ENCODE assay signal across 14 cellular contexts in the genomic region with DNA sequence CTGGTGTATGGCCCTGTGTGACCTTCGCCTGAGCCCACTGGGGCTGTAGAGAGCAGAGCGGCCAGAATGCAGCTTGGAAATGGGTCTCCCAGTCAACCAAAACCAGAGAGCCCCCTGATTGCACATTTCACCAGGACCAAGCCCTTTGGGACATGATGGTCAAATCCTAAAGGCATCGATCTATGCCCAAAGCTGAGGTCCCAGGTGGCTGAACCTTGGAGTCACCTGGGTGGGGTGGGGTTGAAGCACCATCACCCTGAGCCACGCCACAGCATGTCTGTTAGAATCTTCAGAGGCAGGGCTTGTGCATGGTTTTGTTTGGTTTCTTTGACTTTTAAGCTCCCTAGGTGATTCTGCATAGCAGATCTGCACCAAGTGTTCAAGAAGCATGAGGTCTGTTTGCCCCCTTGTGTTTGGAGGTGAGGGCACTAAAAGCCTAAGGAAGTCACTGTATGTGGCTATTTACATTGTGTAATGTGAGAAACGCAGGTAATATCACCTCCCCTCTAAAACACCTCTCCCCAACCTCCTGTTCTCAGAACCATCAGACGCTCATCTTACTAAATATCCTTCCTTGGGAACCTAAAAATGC. TPM values are rescaled to one million over a fixed set of nuclear protein-coding genes. Genes with fewer than 3 reads are reported as not detected.
DNase-seq lines count a peak whose midpoint lies in the region; ATAC-seq, FAIRE-seq and TF ChIP-seq lines count a peak whose summit lies in the region.
"Had no signal": no experiment of that assay in that cellular context is flagged by ENCODE, and none has a peak within 500 bp of the region (broad histone marks: within the 10 kb centered on the region; RNA-seq: fewer than 3 reads in every experiment).

No MANE protein-coding gene starts in this region.

- peaks cover 13% of the 10 kb centered on the region for H3K4me1 ChIP-seq in A549
- peaks cover 0 to 9% (median 5%) of the 10 kb centered on the region in 4 experiments; a peak in 6 of 7 replicates for H3K4me1 ChIP-seq in H1 (replicated peaks in 1 of 4; ENCODE audit: control insufficient read depth in 3 of 4, insufficient read depth in 4 of 4, low read length in 3 of 4)
- H3K4me1 ChIP-seq: breast epithelium had no signal

- no peaks in the 10 kb centered on the region for H3K23me2 ChIP-seq in H1 (ENCODE audit: low read depth, low read length)

- H4K8ac ChIP-seq in H1 (ENCODE audit: extremely low read depth, insufficient read depth, low read length): no peak overlapping the region

- H3K4me2 ChIP-seq in A549: no peak overlapping the region
- H3K4me2 ChIP-seq in H1 (ENCODE audit: insufficient read depth in 1 of 2, low read depth in 2 of 2, low read length in 2 of 2): no peak overlapping the region

- H2BK20ac ChIP-seq in H1 (ENCODE audit: low read length): no peak overlapping the region

- H3K18ac ChIP-seq in H1 (ENCODE audit: extremely low read depth, low read length): no peak overlapping the region

- no peak overlapping the region for H3K56ac ChIP-seq in H1 (replicated peaks; ENCODE audit: insufficient read length, low read depth, low read length)

- no peak overlapping the region for H3K23ac ChIP-seq in H1 (ENCODE audit: insufficient read length)

- ATAC-seq in A549 (peak; percentile 48 to 82; a peak in 3 of 6 replicates), GM21737 (IDR thresholded peaks at IDR 0.05; ENCODE audit: unreplicated experiment) (no peak), GM19351 (IDR thresholded peaks at IDR 0.05; ENCODE audit: unreplicated experiment) (no peak)

- peak in 1 of 2 experiments; percentile 56 for DNase-seq in A549 (ENCODE audit: low read depth in 1 of 2, low spot score in 1 of 2)
- peak; percentile 45 for DNase-seq in GM12864 (ENCODE audit: low read depth)
- DNase-seq in NCI-H69 (lab: John Stamatoyannopoulos, UW): peak; percentile 55
- no peak for DNase-seq in H1 (ENCODE audit: low read depth in 1 of 2, low spot score in 2 of 2)
- no peak for DNase-seq in activated effector memory CD4-positive, alpha-beta T cell treated with anti-CD3 and anti-CD28 coated beads, Interleukin-2, amount 50 U/mL, for 16 hours
- DNase-seq in NCI-H524 treated with DMSO at 0.1 percent for 48 hours (lab: John Stamatoyannopoulos, UW): no peak
- DNase-seq: activated CD4-positive, alpha-beta memory T cell treated with anti-CD3 and anti-CD28 coated beads, Interleukin-2, amount 10 ng/mL, durations not matched to agents 7 days and 5 days; activated gamma-delta T cell; retina; T-helper 9 cell had no signal

- H4K20me1 ChIP-seq in H1 (replicated peaks in 1 of 2; ENCODE audit: control insufficient read depth in 1 of 2, insufficient read depth in 2 of 2, low read length in 2 of 2): no peaks in the 10 kb centered on the region

- H3K27ac ChIP-seq in A549: 0 out of 6 replicates have a peak overlapping the region, but pooled peaks of 1 of the 2 experiments have one; percentile 1
- H3K27ac ChIP-seq in H1 (ENCODE audit: low read depth, low read length): no peak overlapping the region

- POLR2A ChIA-PET in A549 (lab: Yijun Ruan, JAX) (no interaction called here), H1 (lab: Charles Lee; ENCODE audit: partially characterized antibody) (no interaction called here)

- H3K27me3 ChIP-seq in H1 (replicated peaks in 1 of 4; ENCODE audit: control insufficient read depth in 3 of 4, extremely low read depth in 1 of 4, insufficient read depth in 3 of 4, low read length in 3 of 4): no peaks in the 10 kb centered on the region
- H3K27me3 ChIP-seq: breast epithelium had no signal

- H3K4ac ChIP-seq in H1 (replicated peaks; ENCODE audit: insufficient read length, low read depth, low read length): no peak overlapping the region

- TF ChIP-seq CTCF in A549 (IDR thresholded peaks at IDR 0.05) (peak; percentile 31; the same call in 2 of the 3 replicates), GM12864 (IDR thresholded peaks at IDR 0.05; ENCODE audit: low read depth, low read length, missing control alignments) (peak; percentile 36), H1 (IDR thresholded peaks at IDR 0.05; ENCODE audit: control extremely low read depth in 1 of 3, insufficient read depth in 1 of 3, low read depth in 1 of 3, low read length in 3 of 3) (peak in 2 of 3 experiments; percentile 43 to 46; a peak in 3 of 4 replicates)

- H3K9me3 ChIP-seq in A549 (no peaks in the 10 kb centered on the region), H1 (ENCODE audit: insufficient read depth in 2 of 2, low read depth in 1 of 2, low read length in 1 of 2) (no peaks in the 10 kb centered on the region)
- H3K9me3 ChIP-seq: breast epithelium had no signal

- no peak for TF ChIP-seq POLR2A in A549 (IDR thresholded peaks at IDR 0.05; ENCODE audit: low read length)
- no peak for TF ChIP-seq POLR2A in H1 (IDR thresholded peaks at IDR 0.05; ENCODE audit: control extremely low read depth in 1 of 2, low read depth in 2 of 2, low read length in 2 of 2)

- 75% methylated on average over 6 of the region's 6 CpGs for WGBS in A549 (ENCODE audit: missing lambda C conversion rate)
- WGBS in H1 (ENCODE audit: extremely low coverage in 1 of 2, insufficient coverage in 1 of 2, insufficient read length in 1 of 2, insufficient replicate concordance in 2 of 2, low coverage in 1 of 2, low lambda C conversion rate in 2 of 2, missing lambda C conversion rate in 1 of 2), 2 experiments: 80% methylated on average over 6 of the region's 6 CpGs; no CpG with 5 or more reads in 1 of the 2 experiments

- no peaks in the 10 kb centered on the region for H3K79me1 ChIP-seq in H1 (ENCODE audit: low read depth, low read length)

- FAIRE-seq in A549 (lab: Jason Lieb, UNC): no peak
- FAIRE-seq in H1 (lab: Jason Lieb, UNC): no peak
- FAIRE-seq: RCC 7860 had no signal

- no peaks in the 10 kb centered on the region for H3K36me3 ChIP-seq in H1 (ENCODE audit: control insufficient read depth in 2 of 4, insufficient read depth in 4 of 4, low read length in 3 of 4)
- H3K36me3 ChIP-seq: breast epithelium had no signal

- H3K9ac ChIP-seq in H1 (replicated peaks in 1 of 4; ENCODE audit: extremely low read depth in 1 of 4, low read depth in 3 of 4, low read length in 3 of 4): no peak overlapping the region

- H4K91ac ChIP-seq in H1 (replicated peaks; ENCODE audit: insufficient read length, low read length): no peak overlapping the region

- no peak overlapping the region for H2BK5ac ChIP-seq in H1 (ENCODE audit: low read depth, low read length)

- no peaks in the 10 kb centered on the region for H3K79me2 ChIP-seq in H1 (ENCODE audit: control insufficient read depth in 1 of 2, insufficient read depth in 2 of 2, low read length in 2 of 2)

- no peak overlapping the region for H3K14ac ChIP-seq in H1 (ENCODE audit: insufficient read length)

- no peak overlapping the region for H2AFZ ChIP-seq in H1 (ENCODE audit: low read length)

- H2AK5ac ChIP-seq in H1 (ENCODE audit: low read depth, low read length): no peak overlapping the region

- no peak overlapping the region for H2BK12ac ChIP-seq in H1 (ENCODE audit: low read depth, low read length)

- CTCF ChIA-PET in A549 (lab: Yijun Ruan, JAX): interaction anchor here (0.8 to 5.4 kb wide), 13 partner anchors 10 to 672 kb away, joined by 3 to 36 read pairs (median 5); no protein-coding TSS in a partner anchor
- CTCF ChIA-PET in H1 (lab: Charles Lee; ENCODE audit: partially characterized antibody): interaction anchor here (0.6 to 5.4 kb wide), 30 partner anchors 10 to 672 kb away, joined by 3 to 34 read pairs (median 4); a partner anchor contains a TSS

- peak; percentile 57 to 79 for TF ChIP-seq RAD21 in A549 (conservative IDR thresholded peaks at IDR 0.05 in 1 of 2, IDR thresholded peaks at IDR 0.05 in 1 of 2)
- TF ChIP-seq RAD21 in H1 (IDR thresholded peaks at IDR 0.05 in 1 of 2, conservative IDR thresholded peaks at IDR 0.05 in 1 of 2; ENCODE audit: low read depth in 2 of 2, low read length in 2 of 2): peak; percentile 58 to 69

- H3K4me3 ChIP-seq in A549 (no peak overlapping the region), GM12864 (ENCODE audit: low read depth, low read length) (no peak overlapping the region), H1 (ENCODE audit: extremely low read depth in 1 of 4, insufficient read depth in 2 of 4, low read depth in 3 of 4, low read length in 4 of 4) (no peak overlapping the region)
- H3K4me3 ChIP-seq: breast epithelium had no signal

- no peak overlapping the region for H2BK120ac ChIP-seq in H1 (replicated peaks; ENCODE audit: low read depth, low read length)

- no peak for TF ChIP-seq EP300 in A549 (IDR thresholded peaks at IDR 0.05)
- TF ChIP-seq EP300 in H1 (IDR thresholded peaks at IDR 0.05; ENCODE audit: borderline replicate concordance in 1 of 2, low read depth in 2 of 2, low read length in 2 of 2): no peak

- no peak overlapping the region for H2BK15ac ChIP-seq in H1 (ENCODE audit: low read length)

- no peak overlapping the region for H4K5ac ChIP-seq in H1 (ENCODE audit: insufficient read length, low read depth, low read length)

RNA-seq across cellular contexts. Expression of a gene that starts 9.6 kb away (rescaled TPM):
- polyA plus RNA-seq in A549 (2011; rRNA removed) (0.21 and 0.57 TPM in 2 replicates), A549 (2017; fragmentation: RNase III; extraction: RNeasy Plus Mini Kit Qiagen cat#74134 plus additional on column Dnase treatment) (0.09 to 0.21 TPM (median 0.11 TPM) in 3 replicates), H1 (2011; rRNA removed) (0.35 and 0.46 TPM in 2 replicates)
- 0.20 and 0.45 TPM in 2 replicates for polyA plus RNA-seq in A549 (2012; cell fraction: cytosol; rRNA removed)
- 0.85 and 1.7 TPM in 2 replicates for polyA plus RNA-seq in A549 (2012; cell fraction: nucleus; rRNA removed)
- polyA minus RNA-seq in A549 (2011; rRNA and poly(A)+ RNA removed): 0.39 and 3.2 TPM in 2 replicates
- 0.22 and 0.25 TPM in 2 replicates for total RNA-seq in H1 (2021; fragmentation: NEBNext Ultra II Directional; extraction: Animal tissue kit (Norgen Biotek cat#: 25700))
- 0.12 TPM for polyA plus RNA-seq in H1 (2011; cell fraction: cytosol; rRNA removed)
- 0.31 TPM for polyA plus RNA-seq in H1 (2011; cell fraction: nucleus; rRNA removed)
- 0.04 to 0.19 TPM (median 0.09 TPM) in 4 replicates for polyA plus RNA-seq in H1 (2012, experiment 1 of 2)
- polyA plus RNA-seq in H1 (2012, experiment 2 of 2): not detected
- 0.04 TPM for polyA plus RNA-seq in H1 (2013, experiment 1 of 2)
- 0.04 TPM for polyA plus RNA-seq in H1 (2013, experiment 2 of 2)
- 0.24 and 0.91 TPM in 2 replicates for polyA minus RNA-seq in H1 (2011; rRNA and poly(A)+ RNA removed)
- not detected for polyA minus RNA-seq in H1 (2011; cell fraction: cytosol; rRNA and poly(A)+ RNA removed)
- polyA minus RNA-seq in H1 (2011; cell fraction: nucleus; rRNA and poly(A)+ RNA removed): 1.00 TPM

RNA-seq across cellular contexts. Expression of a gene that starts 40.7 kb away (rescaled TPM):
- polyA plus RNA-seq in A549 (2011; rRNA removed): 34.7 and 39.8 TPM in 2 replicates
- 11.4 and 12.2 TPM in 2 replicates for polyA plus RNA-seq in A549 (2012; cell fraction: cytosol; rRNA removed)
- polyA plus RNA-seq in A549 (2012; cell fraction: nucleus; rRNA removed): 7.8 and 13.0 TPM in 2 replicates
- polyA plus RNA-seq in A549 (2017; fragmentation: RNase III; extraction: RNeasy Plus Mini Kit Qiagen cat#74134 plus additional on column Dnase treatment): 18.0 to 21.0 TPM (median 19.4 TPM) in 3 replicates
- polyA minus RNA-seq in A549 (2011; rRNA and poly(A)+ RNA removed): 35.9 and 39.9 TPM in 2 replicates
- total RNA-seq in H1 (2021; fragmentation: NEBNext Ultra II Directional; extraction: Animal tissue kit (Norgen Biotek cat#: 25700)): 32.0 and 33.0 TPM in 2 replicates
- 11.4 and 15.0 TPM in 2 replicates for polyA plus RNA-seq in H1 (2011; rRNA removed)
- 16.1 TPM for polyA plus RNA-seq in H1 (2011; cell fraction: cytosol; rRNA removed)
- 7.5 TPM for polyA plus RNA-seq in H1 (2011; cell fraction: nucleus; rRNA removed)
- 13.8 to 25.8 TPM (median 15.5 TPM) in 4 replicates for polyA plus RNA-seq in H1 (2012, experiment 1 of 2)
- 7.0 TPM for polyA plus RNA-seq in H1 (2012, experiment 2 of 2)
- polyA plus RNA-seq in H1 (2013, experiment 1 of 2): 21.8 TPM
- 19.4 TPM for polyA plus RNA-seq in H1 (2013, experiment 2 of 2)
- 23.8 and 33.5 TPM in 2 replicates for polyA minus RNA-seq in H1 (2011; rRNA and poly(A)+ RNA removed)
- 20.3 TPM for polyA minus RNA-seq in H1 (2011; cell fraction: cytosol; rRNA and poly(A)+ RNA removed)
- polyA minus RNA-seq in H1 (2011; cell fraction: nucleus; rRNA and poly(A)+ RNA removed): 29.9 TPM

Comparison
In these comparisons a context has a peak if more than half of its experiments do, and no peak if none do; other contexts are left out.
1. ATAC-seq: peak in A549 (2 of 2); none in GM21737 (single experiment) and GM19351 (single experiment).
2. DNase-seq: peak in GM12864 (single experiment) and NCI-H69 (single experiment); none in H1 (0 of 2), activated effector memory CD4-positive, alpha-beta T cell treated with anti-CD3 and anti-CD28 coated beads, Interleukin-2, amount 50 U/mL, for 16 hours (single experiment) and NCI-H524 treated with DMSO at 0.1 percent for 48 hours (single experiment).
3. Peak in every context shown above with its lines, with median percentiles within 50 percentile points of each other: CTCF ChIP-seq.